7 cellular contexts compared by ENCODE assay signal in the genomic region with DNA sequence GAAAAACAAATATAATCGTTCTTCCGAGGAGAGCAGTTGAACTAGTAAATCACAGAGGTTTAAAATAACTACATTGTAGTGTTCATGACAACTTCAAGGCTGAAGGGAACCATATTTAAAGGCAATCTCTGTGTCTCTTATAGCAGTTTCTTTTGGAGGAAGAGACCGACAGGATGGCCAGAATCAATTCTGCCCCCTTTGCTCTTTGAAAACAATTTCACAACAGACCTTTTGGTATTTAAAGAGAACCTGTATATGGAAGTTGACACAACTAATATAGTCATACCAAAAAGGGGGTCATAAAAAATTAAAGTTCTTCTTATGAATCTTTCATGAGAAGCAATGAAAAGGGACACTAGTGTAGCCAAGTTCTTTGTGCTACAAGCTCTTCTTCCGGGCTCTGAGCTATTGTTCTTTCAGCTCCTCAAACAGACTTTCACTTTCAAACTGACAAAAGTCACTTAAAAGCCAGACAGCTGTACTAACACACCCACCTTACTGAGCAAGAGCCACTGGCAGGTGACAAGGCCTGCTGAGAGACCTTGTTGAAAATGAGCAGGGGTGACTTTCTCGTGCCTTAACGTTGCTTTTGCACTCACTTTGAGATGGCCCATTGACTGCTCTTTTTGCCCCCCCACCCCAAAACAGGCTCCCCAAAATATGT. TPM values are rescaled to one million over a fixed set of nuclear protein-coding genes. Genes with fewer than 3 reads are reported as not detected.
DNase-seq lines count a peak whose midpoint lies in the region; ATAC-seq and TF ChIP-seq lines count a peak whose summit lies in the region.

No MANE protein-coding gene starts in this region.

- DNase-seq in NCI-H2107 (lab: John Stamatoyannopoulos, UW) (peak; percentile 53), midbrain (lab: John Stamatoyannopoulos, UW) (peak; percentile 55), mesothelial cell of epicardium (ENCODE audit: low spot score in 2 of 2, unreplicated experiment in 2 of 2) (no peak), ACHN (no peak)
- DNase-seq in stimulated activated CD4-positive, alpha-beta T cell treated with anti-CD3 and anti-CD28 coated beads, Interleukin-4, amount 100 ng/mL, for 1 hour: no peak

- H3K4me1 Mint-ChIP-seq in mesothelial cell of epicardium: peaks cover 2% of the 10 kb centered on the region

- TF ChIP-seq CTCF in mesothelial cell of epicardium (IDR thresholded peaks at IDR 0.05; ENCODE audit: unreplicated experiment): no peak

- ATAC-seq in GM18858 (IDR thresholded peaks at IDR 0.05; ENCODE audit: unreplicated experiment) (peak; percentile 88), HG02610 (IDR thresholded peaks at IDR 0.05; ENCODE audit: unreplicated experiment) (peak; percentile 80)

- in situ Hi-C loops in ACHN (cut with HindIII; ENCODE audit: low pct_ligation_motif_present, low pct_unique_long_range_greater_than_20kb, low sequenced_read_pairs): no loop called here

- H3K27me3 Mint-ChIP-seq in mesothelial cell of epicardium (ENCODE audit: low read depth): peaks cover 14% of the 10 kb centered on the region

- no peaks in the 10 kb centered on the region for H3K9me3 Mint-ChIP-seq in mesothelial cell of epicardium

- no peaks in the 10 kb centered on the region for H3K36me3 Mint-ChIP-seq in mesothelial cell of epicardium

- no peak overlapping the region for H3K27ac Mint-ChIP-seq in mesothelial cell of epicardium

- no peak overlapping the region for H3K4me3 Mint-ChIP-seq in mesothelial cell of epicardium

RNA-seq across cellular contexts. Expression of gene PROX1, which starts 31.0 kb away (rescaled TPM):
- 0.58 to 1.4 TPM (median 1.4 TPM) in 3 replicates for total RNA-seq in mesothelial cell of epicardium

Comparison
In these comparisons a context has a peak if more than half of its experiments do, and no peak if none do; other contexts are left out.
1. DNase-seq: peak in NCI-H2107 (single experiment) and midbrain (single experiment); none in mesothelial cell of epicardium (0 of 2), ACHN (single experiment) and stimulated activated CD4-positive, alpha-beta T cell treated with anti-CD3 and anti-CD28 coated beads, Interleukin-4, amount 100 ng/mL, for 1 hour (single experiment).